In genomic region chr13:48542138-48542537, GRCh38 we compare ENCODE assay signal across 17 cellular contexts. TPM values are rescaled to one million over a fixed set of nuclear protein-coding genes. Genes with fewer than 3 reads are reported as not detected.
DNase-seq lines count a peak whose midpoint lies in the region; ATAC-seq, FAIRE-seq and TF ChIP-seq lines count a peak whose summit lies in the region.
"Had no signal": no experiment of that assay in that cellular context is flagged by ENCODE, and none has a peak within 500 bp of the region (broad histone marks: within the 10 kb centered on the region; RNA-seq: fewer than 3 reads in every experiment).

No MANE protein-coding gene starts in this region.

- BruUV-seq in PC-3 (replicated peaks; lab: Mats Ljungman, UMichigan) = no TSS peak

- CTCF ChIA-PET in PC-3 (lab: Charles Lee) = no interaction called here

- H3K4me1 Mint-ChIP-seq in dendritic cell treated with granulocyte-macrophage colony-stimulating factor and Interleukin-4, amounts not matched to agents 40 ng/mL and 50 ng/mL, for 4 days (ENCODE audit: low read depth) = peaks cover 51% of the 10 kb centered on the region
- H3K4me1 Mint-ChIP-seq: IgD-negative memory B cell, immature natural killer cell had no signal

- H3K9ac ChIP-seq in stomach smooth muscle (ENCODE audit: low read length in 2 of 2) (peak overlapping the region in 1 of 2 donors; percentile 47), PC-3 (ENCODE audit: low read length) (no peak overlapping the region)

- intact Hi-C loops in dendritic cell treated with granulocyte-macrophage colony-stimulating factor and Interleukin-4, amounts not matched to agents 40 ng/mL and 50 ng/mL, for 4 days (cut with micrococcal nuclease) = no loop called here
- intact Hi-C loops in lower lobe of right lung (cut with DNase I) = no loop called here
- intact Hi-C loops in PC-3 (cut with micrococcal nuclease) = no loop called here

- peaks cover 8% of the 10 kb centered on the region for H3K9me3 Mint-ChIP-seq in dendritic cell treated with granulocyte-macrophage colony-stimulating factor and Interleukin-4, amounts not matched to agents 40 ng/mL and 50 ng/mL, for 4 days

- H3K36me3 ChIP-seq in lower lobe of right lung (no peaks in the 10 kb centered on the region), stomach smooth muscle (ENCODE audit: control insufficient read depth in 2 of 2, insufficient read depth in 2 of 2, low read length in 2 of 2) (no peaks in the 10 kb centered on the region), PC-3 (ENCODE audit: low read depth, low read length) (no peaks in the 10 kb centered on the region)
- H3K36me3 ChIP-seq: ascending aorta had no signal

- H2AFZ ChIP-seq in PC-3 (ENCODE audit: low read length) = no peak overlapping the region

- peak; percentile 51 for FAIRE-seq in GM19239 (lab: Jason Lieb, UNC)

- POLR2A ChIA-PET in PC-3 (lab: Charles Lee; ENCODE audit: unreplicated experiment) = no interaction called here

- H3F3A ChIP-seq in PC-3 (ENCODE audit: low read length, unreplicated experiment) = no peaks in the 10 kb centered on the region

- H3K27ac ChIP-seq in lower lobe of right lung = peak overlapping the region; percentile 20
- peak overlapping the region; percentile 61 for H3K27ac ChIP-seq in stomach smooth muscle (ENCODE audit: low read length)
- no peak overlapping the region for H3K27ac ChIP-seq in PC-3 (ENCODE audit: low read length)
- H3K27ac ChIP-seq: ascending aorta, SK-N-MC had no signal

- H3K27me3 Mint-ChIP-seq in dendritic cell treated with granulocyte-macrophage colony-stimulating factor and Interleukin-4, amounts not matched to agents 40 ng/mL and 50 ng/mL, for 4 days = no peaks in the 10 kb centered on the region

- no peaks in the 10 kb centered on the region for H3K27me3 ChIP-seq in lower lobe of right lung (ENCODE audit: low read depth)
- H3K27me3 ChIP-seq in stomach smooth muscle (ENCODE audit: control insufficient read depth in 1 of 2, insufficient read depth in 2 of 2, low read length in 2 of 2) = no peaks in the 10 kb centered on the region
- no peaks in the 10 kb centered on the region for H3K27me3 ChIP-seq in PC-3 (ENCODE audit: low read length)
- H3K27me3 ChIP-seq: ascending aorta had no signal

- H3K4me1 ChIP-seq in lower lobe of right lung (peaks cover 15% of the 10 kb centered on the region), stomach smooth muscle (ENCODE audit: control insufficient read depth, insufficient read depth, low read length) (peaks cover 13% of the 10 kb centered on the region), PC-3 (ENCODE audit: insufficient read depth, low read length) (no peaks in the 10 kb centered on the region)

- peak overlapping the region; percentile 85 for H3K27ac Mint-ChIP-seq in dendritic cell treated with granulocyte-macrophage colony-stimulating factor and Interleukin-4, amounts not matched to agents 40 ng/mL and 50 ng/mL, for 4 days
- H3K27ac Mint-ChIP-seq: activated CD8-positive, alpha-beta T cell treated with anti-CD3 and anti-CD28 coated beads for 36 hours; IgD-negative memory B cell; immature natural killer cell had no signal

- H3K4me3 ChIP-seq in lower lobe of right lung (no peak overlapping the region), stomach smooth muscle (ENCODE audit: low read length in 2 of 2) (peak overlapping the region in 1 of 2 donors; percentile 44), PC-3 (ENCODE audit: low read length) (no peak overlapping the region)
- H3K4me3 ChIP-seq: mucosa of descending colon, SK-N-MC had no signal

- H3K9me3 ChIP-seq in lower lobe of right lung = no peaks in the 10 kb centered on the region
- no peaks in the 10 kb centered on the region for H3K9me3 ChIP-seq in stomach smooth muscle (ENCODE audit: control insufficient read depth in 2 of 2, low read length in 2 of 2)
- no peaks in the 10 kb centered on the region for H3K9me3 ChIP-seq in PC-3 (ENCODE audit: low read length)
- H3K9me3 ChIP-seq: ascending aorta, mucosa of descending colon had no signal

- ATAC-seq in lower lobe of right lung = no peak
- ATAC-seq in PC-3 = no peak
- ATAC-seq in HG02623 (IDR thresholded peaks at IDR 0.05; ENCODE audit: unreplicated experiment) = no peak
- ATAC-seq: activated CD8-positive, alpha-beta T cell treated with anti-CD3 and anti-CD28 coated beads for 36 hours had no signal

- H3K4me3 Mint-ChIP-seq in dendritic cell treated with granulocyte-macrophage colony-stimulating factor and Interleukin-4, amounts not matched to agents 40 ng/mL and 50 ng/mL, for 4 days = no peak overlapping the region
- H3K4me3 Mint-ChIP-seq: activated CD8-positive, alpha-beta T cell treated with anti-CD3 and anti-CD28 coated beads for 36 hours; IgD-negative memory B cell; immature natural killer cell had no signal

- no peaks in the 10 kb centered on the region for H3K79me2 ChIP-seq in PC-3 (ENCODE audit: low read length)

- TF ChIP-seq CTCF in lower lobe of right lung (IDR thresholded peaks at IDR 0.05) (no peak), PC-3 (conservative IDR thresholded peaks at IDR 0.05; ENCODE audit: low read depth, low read length) (no peak)

- H3K4me2 ChIP-seq in PC-3 (ENCODE audit: low read length) = no peak overlapping the region

- H4K20me1 ChIP-seq in PC-3 (ENCODE audit: low read length) = no peaks in the 10 kb centered on the region

- DNase-seq in GM19239 (ENCODE audit: insufficient read length, low spot score) = no peak
- no peak for DNase-seq in lower lobe of right lung
- no peak for DNase-seq in HT-29 (ENCODE audit: low spot score)
- DNase-seq in NK-92 treated with Interleukin-12 subunit alpha and Interleukin-12 subunit beta, amount 100 ng/mL, for 24 hours (lab: John Stamatoyannopoulos, UW) = no peak
- no peak for DNase-seq in PC-3
- DNase-seq: activated CD8-positive, alpha-beta T cell treated with anti-CD3 and anti-CD28 coated beads for 36 hours; DMS 273 treated with DMSO at 0.1 percent for 48 hours; effector CD8-positive, alpha-beta T cell; immature natural killer cell; stimulated activated CD4-positive, alpha-beta T cell treated with anti-CD3 and anti-CD28 coated beads, Interleukin-2, amount 100 ng/mL, for 48 hours had no signal

- peaks cover 17% of the 10 kb centered on the region for H3K36me3 Mint-ChIP-seq in dendritic cell treated with granulocyte-macrophage colony-stimulating factor and Interleukin-4, amounts not matched to agents 40 ng/mL and 50 ng/mL, for 4 days (ENCODE audit: low read depth)
- H3K36me3 Mint-ChIP-seq: IgD-negative memory B cell had no signal

- H3K9me2 ChIP-seq in PC-3 (replicated peaks; ENCODE audit: low read length) = 0 out of 2 replicates have a peak, but pooled peaks cover 2% of the 10 kb centered on the region

RNA-seq across cellular contexts. Expression of gene RCBTB2, which starts 9.3 kb away (rescaled TPM):
- total RNA-seq in lower lobe of right lung (20.1 TPM), PC-3 (2014; rRNA removed) (2.1 and 2.5 TPM in 2 replicates)
- total RNA-seq in HT-29 (2014; rRNA removed; shearing (Covaris generic)) = 1.0 and 2.9 TPM in 2 replicates
